Comparison of ENCODE assay signal across 9 cellular contexts in genomic region chr6:47310131-47310480, GRCh38. TPM values are rescaled to one million over a fixed set of nuclear protein-coding genes. Genes with fewer than 3 reads are reported as not detected.
A peak's percentile ranks its signal among the peaks of the same experiment; 100 is the strongest.
DNase-seq lines count a peak whose midpoint lies in the region; ATAC-seq and TF ChIP-seq lines count a peak whose summit lies in the region.
"Had no signal": no experiment of that assay in that cellular context is flagged by ENCODE, and none has a peak within 500 bp of the region (broad histone marks: within the 10 kb centered on the region; RNA-seq: fewer than 3 reads in every experiment).

No MANE protein-coding gene starts in this region.

- H3K36me3 ChIP-seq in OCI-LY7 (ENCODE audit: insufficient read depth, low read length) (peaks cover 20% of the 10 kb centered on the region), testis (ENCODE audit: low read depth, missing control alignments) (no peaks in the 10 kb centered on the region)

- CTCF ChIA-PET in OCI-LY7 (lab: Charles Lee; ENCODE audit: unreplicated experiment) = interaction anchor here (1.0 kb wide), 1 partner anchor 62 kb away, joined by 3 read pairs; no protein-coding TSS in a partner anchor

- POLR2A ChIA-PET in OCI-LY7 (lab: Charles Lee) = no interaction called here

- H3K4me3 Mint-ChIP-seq in activated T-cell treated with anti-CD3 and anti-CD28 coated beads, Interleukin-2, amount 50 U/mL, for 72 hours = peak overlapping the region; percentile 82 to 86

- intact Hi-C loops in OCI-LY7 (cut with micrococcal nuclease; ENCODE audit: unreplicated experiment) (loop anchor here (1.0 to 10.0 kb wide), 3 partner anchors 50 to 475 kb away; partner anchors contain the start of gene OPN5), testis (cut with DNase I; ENCODE audit: low total_unique reads) (no loop called here)

- H3K36me3 Mint-ChIP-seq in activated T-cell treated with anti-CD3 and anti-CD28 coated beads, Interleukin-2, amount 50 U/mL, for 72 hours (ENCODE audit: insufficient read depth in 2 of 2) = no peaks in the 10 kb centered on the region

- DNase-seq in activated T-cell treated with anti-CD3 and anti-CD28 coated beads, Interleukin-2, amount 50 U/mL, for 72 hours = no peak
- no peak for DNase-seq in activated T-cell treated with anti-CD3 and anti-CD28 coated beads for 4 hours
- no peak for DNase-seq in OCI-LY7 (ENCODE audit: low spot score)
- DNase-seq in fibroblast of villous mesenchyme (ENCODE audit: low read depth) = no peak
- no peak for DNase-seq in testis
- DNase-seq in G401 (ENCODE audit: low spot score) = no peak
- DNase-seq in pons (ENCODE audit: low spot score) = no peak
- DNase-seq: NK-92 treated with Interleukin-12 subunit alpha and Interleukin-12 subunit beta, amount 100 ng/mL, for 24 hours had no signal

- H3K4me2 ChIP-seq in OCI-LY7 (ENCODE audit: low read length) = peak overlapping the region; percentile 92

- no peak overlapping the region for H3K27ac Mint-ChIP-seq in activated T-cell treated with anti-CD3 and anti-CD28 coated beads, Interleukin-2, amount 50 U/mL, for 72 hours

- in situ Hi-C loops in G401 (cut with HindIII; ENCODE audit: low sequenced_read_pairs) = no loop called here

- H3K79me2 ChIP-seq in OCI-LY7 (ENCODE audit: insufficient read depth, low read depth, low read length) = peaks cover 41% of the 10 kb centered on the region

- H3K4me1 ChIP-seq in OCI-LY7 (ENCODE audit: insufficient read depth, low read length, poor library complexity, severe bottlenecking) = peaks cover 40% of the 10 kb centered on the region
- no peaks in the 10 kb centered on the region for H3K4me1 ChIP-seq in testis

- H3K9me2 ChIP-seq in OCI-LY7 (ENCODE audit: insufficient read depth, low read length) = no peaks in the 10 kb centered on the region

- TF ChIP-seq CTCF in OCI-LY7 (conservative IDR thresholded peaks at IDR 0.05; ENCODE audit: low read length) = no peak
- TF ChIP-seq CTCF in fibroblast of villous mesenchyme (IDR thresholded peaks at IDR 0.05; ENCODE audit: insufficient read depth, low read depth, low read length) = no peak
- TF ChIP-seq CTCF in testis (IDR thresholded peaks at IDR 0.05) = no peak

- H3K4me3 ChIP-seq in OCI-LY7 (ENCODE audit: low read depth, low read length, poor library complexity, severe bottlenecking) (peak overlapping the region; percentile 95), fibroblast of villous mesenchyme (ENCODE audit: low read depth, low read length) (peak overlapping the region; percentile 75), testis (peak overlapping the region; percentile 65 to 72)

- peaks cover 16% of the 10 kb centered on the region; the same call in 1 of the 2 replicates for H4K20me1 ChIP-seq in OCI-LY7 (ENCODE audit: insufficient read depth, low read length)

- peaks cover 52% of the 10 kb centered on the region for H3K27me3 Mint-ChIP-seq in activated T-cell treated with anti-CD3 and anti-CD28 coated beads, Interleukin-2, amount 50 U/mL, for 72 hours (ENCODE audit: low read depth)

- TSS peak; percentile 79 for BruUV-seq in OCI-LY7 (replicated peaks; lab: Mats Ljungman, UMichigan)

- no peaks in the 10 kb centered on the region for H3K9me3 Mint-ChIP-seq in activated T-cell treated with anti-CD3 and anti-CD28 coated beads, Interleukin-2, amount 50 U/mL, for 72 hours

- peak overlapping the region; percentile 41; the same call in 1 of the 2 replicates for H2AFZ ChIP-seq in OCI-LY7 (ENCODE audit: low read length)

- WGBS in testis, 2 donors = 2 to 5% methylated on average over 7 of the region's 7 CpGs

- no peaks in the 10 kb centered on the region for H3K27me3 ChIP-seq in testis

- TF ChIP-seq POLR2A in testis (IDR thresholded peaks at IDR 0.05) = no peak

- H3K4me1 Mint-ChIP-seq in activated T-cell treated with anti-CD3 and anti-CD28 coated beads, Interleukin-2, amount 50 U/mL, for 72 hours (ENCODE audit: low read depth) = peaks cover 11% of the 10 kb centered on the region

- ATAC-seq in activated T-cell treated with anti-CD3 and anti-CD28 coated beads, Interleukin-2, amount 50 U/mL, for 72 hours (replicated peaks in 1 of 2) = peak; percentile 18
- ATAC-seq in HG03108 (IDR thresholded peaks at IDR 0.05; ENCODE audit: unreplicated experiment) = no peak

- H3K27ac ChIP-seq in OCI-LY7 (ENCODE audit: low read depth, low read length, poor library complexity, severe bottlenecking) = no peak overlapping the region
- no peak overlapping the region for H3K27ac ChIP-seq in testis

- H3K9me3 ChIP-seq in OCI-LY7 (ENCODE audit: low read length) = peaks cover 10% of the 10 kb centered on the region; the same call in 1 of the 2 replicates
- H3K9me3 ChIP-seq in testis = no peaks in the 10 kb centered on the region

RNA-seq across cellular contexts. Expression of gene TNFRSF21, which starts 0.4 kb away (rescaled TPM):
- 1 to 10 TPM; 4.3 to 5.8 TPM for total RNA-seq in activated T-cell treated with anti-CD3 and anti-CD28 coated beads, Interleukin-2, amount 50 U/mL, for 72 hours
- 22.7 and 28.1 TPM in 2 replicates for total RNA-seq in OCI-LY7 (2014; rRNA removed; shearing (Covaris generic))
- 35.1 and 36.5 TPM in 2 replicates for total RNA-seq in OCI-LY7 (2022)
- total RNA-seq in fibroblast of villous mesenchyme = 39.3 and 43.2 TPM in 2 replicates
- 10 to 100 TPM; 11.0 to 19.3 TPM for total RNA-seq in testis
- polyA plus RNA-seq in testis (ENCODE audit: insufficient read depth, low read depth, low replicate concordance) = 17.1 TPM
- 0.12 and 1.7 TPM in 2 replicates for total RNA-seq in G401 (2014; rRNA removed; shearing (Covaris generic))
